ENCODE assay signal across 1 cellular context in genomic region chr9:125472926-125473701, GRCh38.
A peak's percentile ranks its signal among the peaks of the same experiment; 100 is the strongest.
TF ChIP-seq lines count a peak whose summit lies in the region.

No MANE protein-coding gene starts in this region.

TF ChIP-seq in K562, 482 proteins besides CTCF, POLR2A, EP300 and RAD21 (continued from another document and continues in another):
- TF ChIP-seq ZNF398 (CRISPR knock-in tag; IDR thresholded peaks at IDR 0.05) (no peak), TFAP4 (CRISPR knock-in tag; IDR thresholded peaks at IDR 0.05; ENCODE audit: borderline replicate concordance) (no peak), TEAD4 (IDR thresholded peaks at IDR 0.05; ENCODE audit: low read length) (peak; percentile 85), TEAD4 (CRISPR knock-in tag; IDR thresholded peaks at IDR 0.05; ENCODE audit: borderline replicate concordance) (no peak), HSF4 (CRISPR knock-in tag; IDR thresholded peaks at IDR 0.05; ENCODE audit: borderline replicate concordance) (no peak), ATF4 (CRISPR knock-in tag; IDR thresholded peaks at IDR 0.05) (no peak), POLR2AphosphoS5 (IDR thresholded peaks at IDR 0.05; ENCODE audit: control insufficient read depth, insufficient read depth, low read depth, low read length) (peak; percentile 82; the same call in 1 of the 2 replicates), PATZ1 (CRISPR knock-in tag; IDR thresholded peaks at IDR 0.05; ENCODE audit: borderline replicate concordance) (no peak), MTA1 (IDR thresholded peaks at IDR 0.05; ENCODE audit: borderline replicate concordance) (no peak), ZNF121 (CRISPR knock-in tag; conservative IDR thresholded peaks at IDR 0.05) (no peak), PKNOX1 (IDR thresholded peaks at IDR 0.05) (peak; percentile 95), ZNF23 (CRISPR knock-in tag; IDR thresholded peaks at IDR 0.05) (no peak), MAX (CRISPR knock-in tag; IDR thresholded peaks at IDR 0.05) (no peak), SMAD1 (IDR thresholded peaks at IDR 0.05; ENCODE audit: low read depth, low read length, partially characterized antibody) (no peak), SREBF2 (CRISPR knock-in tag; IDR thresholded peaks at IDR 0.05) (no peak), ZKSCAN1 (IDR thresholded peaks at IDR 0.05; ENCODE audit: low read depth, low read length) (no peak), RBM34 (IDR thresholded peaks at IDR 0.05; ENCODE audit: borderline replicate concordance, insufficient read depth, low read length) (no peak), MYBL2 (IDR thresholded peaks at IDR 0.05; ENCODE audit: low read depth) (no peak), MYBL2 (CRISPR knock-in tag; IDR thresholded peaks at IDR 0.05; ENCODE audit: borderline replicate concordance) (no peak), ELF4 (CRISPR knock-in tag; IDR thresholded peaks at IDR 0.05) (no peak), TBL1XR1 (IDR thresholded peaks at IDR 0.05; ENCODE audit: low read length in 2 of 2) (peak; percentile 71 to 78; a peak in 3 of 4 replicates), ZC3H4 (CRISPR knock-in tag; IDR thresholded peaks at IDR 0.05; ENCODE audit: borderline replicate concordance) (no peak), ZNF75A (CRISPR knock-in tag; IDR thresholded peaks at IDR 0.05) (no peak), ATF1 (CRISPR knock-in tag; IDR thresholded peaks at IDR 0.05) (no peak), ATF1 (tag; IDR thresholded peaks at IDR 0.05) (peak; percentile 52; the same call in 1 of the 2 replicates), E2F8 (IDR thresholded peaks at IDR 0.05; ENCODE audit: low read depth, partially characterized antibody) (peak; percentile 49), MAZ (CRISPR knock-in tag; conservative IDR thresholded peaks at IDR 0.05 in 1 of 2, IDR thresholded peaks at IDR 0.05 in 1 of 2) (no peak), ZNF146 (CRISPR knock-in tag; IDR thresholded peaks at IDR 0.05; ENCODE audit: unreplicated experiment) (no peak), NCOA4 (IDR thresholded peaks at IDR 0.05; ENCODE audit: partially characterized antibody) (no peak), SMAD4 (CRISPR knock-in tag; conservative IDR thresholded peaks at IDR 0.05) (peak; percentile 55; the same call in 1 of the 2 replicates), RNF219 (CRISPR knock-in tag; IDR thresholded peaks at IDR 0.05) (no peak), REST (CRISPR knock-in tag; IDR thresholded peaks at IDR 0.05; ENCODE audit: low read depth) (no peak), RREB1 (CRISPR knock-in tag; IDR thresholded peaks at IDR 0.05) (no peak), ZNF79 (CRISPR knock-in tag; IDR thresholded peaks at IDR 0.05; ENCODE audit: low read depth) (no peak), KLF1 (tag; IDR thresholded peaks at IDR 0.05) (no peak), DMBX1 (CRISPR knock-in tag; IDR thresholded peaks at IDR 0.05; ENCODE audit: borderline replicate concordance) (no peak), MTA3 (IDR thresholded peaks at IDR 0.05; ENCODE audit: borderline replicate concordance) (peak; percentile 38; the same call in 1 of the 2 replicates), BDP1 (IDR thresholded peaks at IDR 0.05; ENCODE audit: insufficient read depth, insufficient read length) (no peak), TCF3 (CRISPR knock-in tag; IDR thresholded peaks at IDR 0.05) (peak; percentile 90)
